Comparison of ENCODE assay signal across 14 cellular contexts in the genomic region with DNA sequence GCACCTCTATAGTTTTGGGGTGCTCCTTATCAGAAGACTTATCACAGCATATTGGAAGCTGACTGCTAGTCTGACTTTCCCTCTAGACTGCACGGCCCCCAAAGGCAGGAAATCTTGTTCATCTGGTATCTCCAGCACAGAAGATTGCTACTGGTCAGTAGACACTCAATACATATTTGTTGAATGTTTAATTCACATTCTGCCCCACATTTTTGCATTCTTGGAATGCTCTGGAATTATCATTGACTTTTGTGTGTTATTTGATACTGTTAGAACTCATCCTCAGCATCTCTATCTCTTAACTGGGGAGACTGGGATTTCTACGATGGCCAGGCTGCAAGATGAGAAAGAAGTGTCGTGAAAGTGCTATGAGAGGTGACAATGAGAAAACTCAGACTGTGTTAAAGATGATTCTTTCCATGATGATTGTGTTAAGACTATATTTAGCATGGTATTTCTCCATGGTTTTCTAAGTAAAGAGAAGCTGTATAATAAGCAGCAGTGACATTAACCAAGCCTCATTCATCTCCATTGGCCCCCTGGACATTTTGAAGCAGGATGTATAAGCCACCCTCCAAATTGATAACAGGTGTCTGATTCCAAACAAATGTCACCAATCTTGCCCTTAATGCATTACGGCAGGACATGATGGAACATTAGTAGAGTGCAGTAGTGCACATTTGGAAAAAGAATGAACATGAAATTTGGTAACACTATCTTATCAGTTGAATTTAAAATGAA.
"Had no signal": no experiment of that assay in that cellular context is flagged by ENCODE, and none has a peak within 500 bp of the region (broad histone marks: within the 10 kb centered on the region; RNA-seq: fewer than 3 reads in every experiment).

No MANE protein-coding gene starts in this region.

- DNase-seq: activated effector memory CD4-positive, alpha-beta T cell treated with Interleukin-2 at 50 U/mL for 16 hours; activated T-cell treated with anti-CD3 and anti-CD28 coated beads, Interleukin-2, amount 50 U/mL, for 24 hours; esophagus squamous epithelium; gastrocnemius medialis; heart right ventricle; kidney; posterior cingulate gyrus; stimulated activated CD4-positive, alpha-beta T cell treated with anti-CD3 and anti-CD28 coated beads, Interleukin-1b, Interleukin-23, amount 100 ng/mL, for 48 hours; tibial artery; uterus had no signal

- H3K4me3 ChIP-seq: esophagus squamous epithelium, gastrocnemius medialis, heart right ventricle, tibial artery, uterus had no signal

- H3K4me3 Mint-ChIP-seq: activated naive CD4-positive, alpha-beta T cell treated with anti-CD3 and anti-CD28 coated beads, Interleukin-2, amount 50 U/mL, for 24 hours; activated T-cell treated with anti-CD3 and anti-CD28 coated beads, Interleukin-2, amount 50 U/mL, for 24 hours; stimulated activated memory B cell treated with anti-CD40 and anti-IgM and Interleukin-4, amounts not matched to agents 10 μg/mL and 1 μg/mL and 100 μg/mL, for 72 hours; T-helper 2 cell treated with Interferon-gamma antibody and Interleukin-4, amounts not matched to agents 5 μg/mL and 100 μg/mL, for 36 hours had no signal

- H3K27me3 ChIP-seq: esophagus squamous epithelium, gastrocnemius medialis, heart right ventricle, tibial artery, uterus had no signal

- H3K27ac Mint-ChIP-seq: activated naive CD4-positive, alpha-beta T cell treated with anti-CD3 and anti-CD28 coated beads, Interleukin-2, amount 50 U/mL, for 24 hours; activated T-cell treated with anti-CD3 and anti-CD28 coated beads, Interleukin-2, amount 50 U/mL, for 24 hours; stimulated activated memory B cell treated with anti-CD40 and anti-IgM and Interleukin-4, amounts not matched to agents 10 μg/mL and 1 μg/mL and 100 μg/mL, for 72 hours; T-helper 2 cell treated with Interferon-gamma antibody and Interleukin-4, amounts not matched to agents 5 μg/mL and 100 μg/mL, for 36 hours had no signal

- H3K36me3 Mint-ChIP-seq: activated naive CD4-positive, alpha-beta T cell treated with anti-CD3 and anti-CD28 coated beads, Interleukin-2, amount 50 U/mL, for 24 hours; naive B cell; stimulated activated memory B cell treated with anti-CD40 and anti-IgM and Interleukin-4, amounts not matched to agents 10 μg/mL and 1 μg/mL and 100 μg/mL, for 72 hours had no signal

- H3K36me3 ChIP-seq: esophagus squamous epithelium, gastrocnemius medialis, heart right ventricle, tibial artery, uterus had no signal

- H3K4me1 ChIP-seq: esophagus squamous epithelium, gastrocnemius medialis, tibial artery, uterus had no signal

- H3K27me3 Mint-ChIP-seq: activated naive CD4-positive, alpha-beta T cell treated with anti-CD3 and anti-CD28 coated beads, Interleukin-2, amount 50 U/mL, for 24 hours; activated T-cell treated with anti-CD3 and anti-CD28 coated beads, Interleukin-2, amount 50 U/mL, for 24 hours; stimulated activated memory B cell treated with anti-CD40 and anti-IgM and Interleukin-4, amounts not matched to agents 10 μg/mL and 1 μg/mL and 100 μg/mL, for 72 hours had no signal

- ATAC-seq: gastrocnemius medialis; stimulated activated memory B cell treated with anti-CD40 and anti-IgM and Interleukin-4, amounts not matched to agents 10 μg/mL and 1 μg/mL and 100 μg/mL, for 72 hours had no signal

- H3K9me3 ChIP-seq: gastrocnemius medialis, tibial artery, uterus had no signal

- H3K27ac ChIP-seq: esophagus squamous epithelium, gastrocnemius medialis, heart right ventricle, tibial artery, uterus had no signal

- H3K4me1 Mint-ChIP-seq: activated naive CD4-positive, alpha-beta T cell treated with anti-CD3 and anti-CD28 coated beads, Interleukin-2, amount 50 U/mL, for 24 hours had no signal

- H3K9me3 Mint-ChIP-seq: activated naive CD4-positive, alpha-beta T cell treated with anti-CD3 and anti-CD28 coated beads, Interleukin-2, amount 50 U/mL, for 24 hours had no signal
